Comparison of ENCODE assay signal across 8 cellular contexts in the genomic region with DNA sequence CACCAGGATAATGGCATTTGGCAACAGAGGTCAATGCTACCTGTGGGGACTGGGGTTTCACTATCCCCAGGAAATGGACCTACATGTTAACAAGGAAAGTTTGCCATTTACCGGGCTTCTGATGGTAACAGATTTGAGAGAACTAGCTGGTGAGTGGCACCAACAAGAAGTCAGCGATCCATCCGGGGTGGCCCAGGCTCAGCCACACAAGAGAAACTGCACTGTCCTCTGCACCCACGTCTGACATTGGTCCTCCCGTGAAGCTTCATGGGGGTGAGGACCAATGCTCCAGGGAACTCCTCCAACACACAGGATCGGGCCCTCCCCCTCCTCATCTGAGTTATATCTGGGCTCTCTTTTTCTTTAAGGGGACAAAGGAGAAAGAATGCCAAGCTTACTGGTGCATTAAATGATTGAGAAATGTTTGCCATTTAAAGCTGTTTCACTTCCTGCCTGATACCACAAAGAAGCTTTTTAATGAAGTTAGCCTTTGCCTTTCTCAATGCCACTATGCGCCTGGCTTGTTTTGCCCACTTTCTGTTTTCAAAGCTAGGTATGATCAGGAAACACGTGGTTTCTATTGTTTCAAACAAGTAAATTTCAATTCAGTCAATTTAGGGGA.
DNase-seq lines count a peak whose midpoint lies in the region; ATAC-seq and TF ChIP-seq lines count a peak whose summit lies in the region.

No MANE protein-coding gene starts in this region.

- H3K27me3 ChIP-seq in GM06990 (replicated peaks; ENCODE audit: control insufficient read depth, insufficient read depth, low read length) (no peaks in the 10 kb centered on the region), sigmoid colon (no peaks in the 10 kb centered on the region), psoas muscle (ENCODE audit: insufficient read depth in 3 of 3, low read length in 2 of 3) (no peaks in the 10 kb centered on the region)

- H3K4me3 Mint-ChIP-seq in activated naive CD8-positive, alpha-beta T cell: peak overlapping the region; percentile 63

- H3K9me3 Mint-ChIP-seq in activated naive CD8-positive, alpha-beta T cell (ENCODE audit: low read depth): no peaks in the 10 kb centered on the region

- H3K27ac ChIP-seq in sigmoid colon (no peak overlapping the region), psoas muscle (no peak overlapping the region)

- TF ChIP-seq POLR2A in sigmoid colon (IDR thresholded peaks at IDR 0.05): no peak

- DNase-seq in GM06990 (ENCODE audit: extremely low read depth, insufficient read length): peak; percentile 83
- peak; percentile 61 for DNase-seq in sigmoid colon
- DNase-seq in NCI-H526 (lab: John Stamatoyannopoulos, UW): no peak
- DNase-seq in NCI-H1092 (lab: John Stamatoyannopoulos, UW): no peak
- no peak for DNase-seq in psoas muscle

- TF ChIP-seq CTCF in GM06990 (IDR thresholded peaks at IDR 0.05; ENCODE audit: insufficient read depth, low read length, poor library complexity, severe bottlenecking) (no peak), sigmoid colon (IDR thresholded peaks at IDR 0.05) (no peak), psoas muscle (IDR thresholded peaks at IDR 0.05) (no peak)

- intact Hi-C loops in sigmoid colon (cut with DNase I): no loop called here
- intact Hi-C loops in psoas muscle (cut with DNase I): no loop called here

- H3K27me3 Mint-ChIP-seq in activated naive CD8-positive, alpha-beta T cell: no peaks in the 10 kb centered on the region

- no peaks in the 10 kb centered on the region; the same call in 1 of the 2 replicates for H3K36me3 ChIP-seq in GM06990 (ENCODE audit: control insufficient read depth, insufficient read depth, low read length)
- no peaks in the 10 kb centered on the region for H3K36me3 ChIP-seq in sigmoid colon
- no peaks in the 10 kb centered on the region for H3K36me3 ChIP-seq in psoas muscle (ENCODE audit: insufficient read depth in 1 of 2, low read depth in 1 of 2)

- no peaks in the 10 kb centered on the region for H3K36me3 Mint-ChIP-seq in activated naive CD8-positive, alpha-beta T cell

- 42 to 66% methylated on average over 8 of the region's 8 CpGs for WGBS in sigmoid colon, 2 donors
- WGBS in psoas muscle, 3 donors: 61 to 72% (median 70%) methylated on average over 8 of the region's 8 CpGs

- ATAC-seq in GM19467 (IDR thresholded peaks at IDR 0.05; ENCODE audit: unreplicated experiment) (peak; percentile 50), HG03469 (IDR thresholded peaks at IDR 0.05; ENCODE audit: unreplicated experiment) (peak; percentile 38), psoas muscle (no peak)

- H3K4me1 ChIP-seq in sigmoid colon (no peaks in the 10 kb centered on the region), psoas muscle (no peaks in the 10 kb centered on the region)

- H3K4me1 Mint-ChIP-seq in activated naive CD8-positive, alpha-beta T cell (ENCODE audit: low read depth): peaks cover 67% of the 10 kb centered on the region

- H3K4me3 ChIP-seq in GM06990 (replicated peaks; ENCODE audit: low read depth, low read length) (no peak overlapping the region; the same call in 1 of the 2 replicates), sigmoid colon (no peak overlapping the region), psoas muscle (no peak overlapping the region)

- no peaks in the 10 kb centered on the region for H3K9me3 ChIP-seq in sigmoid colon
- no peaks in the 10 kb centered on the region for H3K9me3 ChIP-seq in psoas muscle

- H3K27ac Mint-ChIP-seq in activated naive CD8-positive, alpha-beta T cell: peak overlapping the region; percentile 83

- no peak for TF ChIP-seq EP300 in sigmoid colon (IDR thresholded peaks at IDR 0.05)

Comparison
In these comparisons a context has a peak if more than half of its experiments do, and no peak if none do; other contexts are left out.
1. DNase-seq: peak in GM06990 (single experiment) and sigmoid colon (single experiment); none in NCI-H526 (0 of 2), NCI-H1092 (single experiment) and psoas muscle (0 of 2).
2. ATAC-seq: peak in GM19467 (single experiment) and HG03469 (single experiment); none in psoas muscle (0 of 4).